Comparison of ENCODE assay signal across 1 cellular context in genomic region chr3:48505146-48505545, GRCh38.
TF ChIP-seq lines count a peak whose summit lies in the region.

No MANE protein-coding gene starts in this region.

TF ChIP-seq in H1, 55 proteins besides CTCF, POLR2A, EP300 and RAD21:
- TF ChIP-seq TCF12 (IDR thresholded peaks at IDR 0.05; ENCODE audit: low read depth, low read length) (no peak), USF2 (IDR thresholded peaks at IDR 0.05; ENCODE audit: low read length) (no peak), SIX5 (IDR thresholded peaks at IDR 0.05; ENCODE audit: low read depth, low read length) (no peak), ATF2 (IDR thresholded peaks at IDR 0.05; ENCODE audit: low read length) (no peak), EGR1 (IDR thresholded peaks at IDR 0.05; ENCODE audit: borderline replicate concordance, low read depth, low read length) (no peak), HDAC2 (IDR thresholded peaks at IDR 0.05; ENCODE audit: borderline replicate concordance in 1 of 2, low read depth in 2 of 2, low read length in 2 of 2) (no peak), TAF7 (optimal IDR thresholded peaks at IDR 0.05; ENCODE audit: borderline replicate concordance, low read depth, low read length) (no peak), CEBPB (IDR thresholded peaks at IDR 0.05; ENCODE audit: low read depth, low read length) (no peak), BACH1 (IDR thresholded peaks at IDR 0.05; ENCODE audit: low read length) (no peak)
